ENCODE assay signal across 1 cellular context in the genomic region with DNA sequence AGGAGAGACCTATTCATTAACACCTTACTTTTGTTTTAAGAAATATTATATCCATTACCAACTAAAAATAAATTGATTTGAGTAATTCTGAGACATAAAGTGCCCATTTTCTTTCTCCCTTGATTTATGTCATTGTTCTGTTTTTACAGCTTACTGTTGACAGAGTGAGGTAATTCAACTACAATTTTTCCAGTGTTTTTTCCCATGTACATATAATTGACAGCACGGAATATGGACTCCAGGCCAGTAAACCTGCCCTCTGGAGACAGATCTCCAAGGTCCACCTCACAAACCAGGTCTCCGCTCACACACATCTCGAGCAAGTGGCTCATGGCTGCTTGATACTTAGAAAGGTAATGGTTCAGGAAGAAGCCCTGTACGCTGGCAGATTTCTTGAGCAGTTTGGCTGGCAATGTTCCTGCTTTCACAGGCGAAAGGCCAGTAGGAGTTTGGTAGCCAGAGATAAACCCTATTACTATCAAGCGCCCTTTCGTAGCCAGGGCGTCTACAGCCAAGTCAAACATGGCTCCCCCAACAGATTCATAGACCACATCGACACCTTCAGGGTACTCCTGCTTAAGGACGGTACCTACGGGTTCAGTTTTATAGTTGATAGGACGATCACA.
TF ChIP-seq lines count a peak whose summit lies in the region.

No MANE protein-coding gene starts in this region.

TF ChIP-seq in IMR-90, 13 proteins besides CTCF, POLR2A, EP300 and RAD21 (continued from another document):
- TF ChIP-seq MAFK (IDR thresholded peaks at IDR 0.05; ENCODE audit: low read depth, low read length) (no peak), MAZ (IDR thresholded peaks at IDR 0.05; ENCODE audit: borderline replicate concordance, low read depth, low read length) (no peak), BHLHE40 (IDR thresholded peaks at IDR 0.05; ENCODE audit: low read depth, low read length) (no peak), RCOR1 (IDR thresholded peaks at IDR 0.05; ENCODE audit: insufficient replicate concordance, low read length) (no peak)
- TF ChIP-seq, protein P1, sequence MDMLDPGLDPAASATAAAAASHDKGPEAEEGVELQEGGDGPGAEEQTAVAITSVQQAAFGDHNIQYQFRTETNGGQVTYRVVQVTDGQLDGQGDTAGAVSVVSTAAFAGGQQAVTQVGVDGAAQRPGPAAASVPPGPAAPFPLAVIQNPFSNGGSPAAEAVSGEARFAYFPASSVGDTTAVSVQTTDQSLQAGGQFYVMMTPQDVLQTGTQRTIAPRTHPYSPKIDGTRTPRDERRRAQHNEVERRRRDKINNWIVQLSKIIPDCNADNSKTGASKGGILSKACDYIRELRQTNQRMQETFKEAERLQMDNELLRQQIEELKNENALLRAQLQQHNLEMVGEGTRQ (IDR thresholded peaks at IDR 0.05; ENCODE audit: low read depth, low read length): no peak
